17 cellular contexts compared by ENCODE assay signal in genomic region chr14:105745433-105746123, GRCh38.
DNase-seq lines count a peak whose midpoint lies in the region; ATAC-seq and TF ChIP-seq lines count a peak whose summit lies in the region.
"Had no signal": no experiment of that assay in that cellular context is flagged by ENCODE, and none has a peak within 500 bp of the region (broad histone marks: within the 10 kb centered on the region; RNA-seq: fewer than 3 reads in every experiment).

No MANE protein-coding gene starts in this region.

- H3K9me2 ChIP-seq in OCI-LY7 (ENCODE audit: insufficient read depth, low read length), result no peaks in the 10 kb centered on the region

- 20 to 46% methylated on average over 1 to 6 of the region's 6 CpGs for WGBS in transverse colon (ENCODE audit: low coverage in 1 of 2), 2 donors

- H3K27ac ChIP-seq in OCI-LY7 (ENCODE audit: low read depth, low read length, poor library complexity, severe bottlenecking), result no peak overlapping the region
- no peak overlapping the region for H3K27ac ChIP-seq in transverse colon
- H3K27ac ChIP-seq: 22Rv1; BLaER1 treated with 17β-estradiol and CSF1 and Interleukin-3, amounts not matched to agents 10 nM and 100 nM; RWPE1 had no signal

- no peak overlapping the region for H2AFZ ChIP-seq in OCI-LY7 (ENCODE audit: low read length)

- no peak for TF ChIP-seq CTCF in GM13977 (IDR thresholded peaks at IDR 0.05; ENCODE audit: extremely low read depth, insufficient read depth, missing control alignments)
- no peak for TF ChIP-seq CTCF in OCI-LY7 (conservative IDR thresholded peaks at IDR 0.05; ENCODE audit: low read length)
- TF ChIP-seq CTCF in transverse colon (IDR thresholded peaks at IDR 0.05), result no peak

- H3K27me3 ChIP-seq in transverse colon, result no peaks in the 10 kb centered on the region
- H3K27me3 ChIP-seq: BLaER1 treated with 17β-estradiol and CSF1 and Interleukin-3, amounts not matched to agents 10 nM and 100 nM had no signal

- ATAC-seq in HG02678 (IDR thresholded peaks at IDR 0.05; ENCODE audit: unreplicated experiment), result no peak

- POLR2A ChIA-PET in OCI-LY7 (lab: Charles Lee), result no interaction called here

- no peaks in the 10 kb centered on the region for H3K36me3 ChIP-seq in OCI-LY7 (ENCODE audit: insufficient read depth, low read length)
- no peaks in the 10 kb centered on the region for H3K36me3 ChIP-seq in transverse colon
- H3K36me3 ChIP-seq: BLaER1 treated with 17β-estradiol and CSF1 and Interleukin-3, amounts not matched to agents 10 nM and 100 nM had no signal

- DNase-seq in DMS79 treated with DMSO at 0.1 percent for 48 hours (lab: John Stamatoyannopoulos, UW) (peak; percentile 43), DMS79 (lab: John Stamatoyannopoulos, UW) (no peak), GM13977 (ENCODE audit: low spot score) (peak; percentile 2), posterior vena cava (ENCODE audit: low spot score) (peak; percentile 53), OCI-LY7 (ENCODE audit: low spot score) (no peak), transverse colon (no peak)
- DNase-seq: EL; H7; IMR-90; NCI-H2107; NCI-H69; NK-92 treated with Interleukin-12 subunit alpha and Interleukin-12 subunit beta, amount 100 ng/mL, for 24 hours had no signal

- H3K79me2 ChIP-seq in OCI-LY7 (ENCODE audit: insufficient read depth, low read depth, low read length), result no peaks in the 10 kb centered on the region

- no TSS peak for BruUV-seq in OCI-LY7 (replicated peaks; lab: Mats Ljungman, UMichigan)

- no peak for TF ChIP-seq EP300 in transverse colon (IDR thresholded peaks at IDR 0.05; ENCODE audit: low read depth)

- H3K4me3 ChIP-seq in iPS-18c (ENCODE audit: insufficient read depth, low read depth, low read length), result peak overlapping the region; percentile 20; the same call in 1 of the 2 replicates
- H3K4me3 ChIP-seq in OCI-LY7 (ENCODE audit: low read depth, low read length, poor library complexity, severe bottlenecking), result no peak overlapping the region
- no peak overlapping the region for H3K4me3 ChIP-seq in transverse colon
- H3K4me3 ChIP-seq: BLaER1 treated with 17β-estradiol and CSF1 and Interleukin-3, amounts not matched to agents 10 nM and 100 nM had no signal

- CTCF ChIA-PET in OCI-LY7 (lab: Charles Lee; ENCODE audit: unreplicated experiment), result no interaction called here

- H3K9me3 ChIP-seq in iPS-18c (ENCODE audit: control insufficient read depth, insufficient read depth, low read length) (peaks cover 26% of the 10 kb centered on the region), OCI-LY7 (ENCODE audit: low read length) (no peaks in the 10 kb centered on the region), transverse colon (no peaks in the 10 kb centered on the region)
- H3K9me3 ChIP-seq: BLaER1 treated with 17β-estradiol and CSF1 and Interleukin-3, amounts not matched to agents 10 nM and 100 nM had no signal

- intact Hi-C loops in posterior vena cava (cut with DNase I), result no loop called here
- intact Hi-C loops in OCI-LY7 (cut with micrococcal nuclease; ENCODE audit: unreplicated experiment), result no loop called here
- intact Hi-C loops in transverse colon (cut with DNase I; ENCODE audit: low total_unique reads), result no loop called here

- TF ChIP-seq POLR2A in transverse colon (IDR thresholded peaks at IDR 0.05), result no peak

- no peaks in the 10 kb centered on the region for H4K20me1 ChIP-seq in OCI-LY7 (ENCODE audit: insufficient read depth, low read length)

- H3K4me2 ChIP-seq in OCI-LY7 (ENCODE audit: low read length), result no peak overlapping the region
- H3K4me2 ChIP-seq: BLaER1 treated with 17β-estradiol and CSF1 and Interleukin-3, amounts not matched to agents 10 nM and 100 nM had no signal

- in situ Hi-C loops in GM13977 (cut with MboI; ENCODE audit: low pct_unique_long_range_greater_than_20kb, low sequenced_read_pairs, unreplicated experiment) (no loop called here), transverse colon (cut with MboI; ENCODE audit: low pct_ligation_motif_present in 1 of 4, low pct_unique_long_range_greater_than_20kb in 1 of 4, low sequenced_read_pairs in 3 of 4) (no loop called here)

- peaks cover 5% of the 10 kb centered on the region for H3K4me1 ChIP-seq in OCI-LY7 (ENCODE audit: insufficient read depth, low read length, poor library complexity, severe bottlenecking)
- no peaks in the 10 kb centered on the region for H3K4me1 ChIP-seq in transverse colon

Comparison
In these comparisons a context has a peak if more than half of its experiments do, and no peak if none do; other contexts are left out.
1. DNase-seq: peak in DMS79 treated with DMSO at 0.1 percent for 48 hours (single experiment), GM13977 (single experiment) and posterior vena cava (single experiment); none in DMS79 (single experiment), OCI-LY7 (single experiment) and transverse colon (single experiment).